Comparison of ENCODE assay signal across 1 cellular context in the genomic region with DNA sequence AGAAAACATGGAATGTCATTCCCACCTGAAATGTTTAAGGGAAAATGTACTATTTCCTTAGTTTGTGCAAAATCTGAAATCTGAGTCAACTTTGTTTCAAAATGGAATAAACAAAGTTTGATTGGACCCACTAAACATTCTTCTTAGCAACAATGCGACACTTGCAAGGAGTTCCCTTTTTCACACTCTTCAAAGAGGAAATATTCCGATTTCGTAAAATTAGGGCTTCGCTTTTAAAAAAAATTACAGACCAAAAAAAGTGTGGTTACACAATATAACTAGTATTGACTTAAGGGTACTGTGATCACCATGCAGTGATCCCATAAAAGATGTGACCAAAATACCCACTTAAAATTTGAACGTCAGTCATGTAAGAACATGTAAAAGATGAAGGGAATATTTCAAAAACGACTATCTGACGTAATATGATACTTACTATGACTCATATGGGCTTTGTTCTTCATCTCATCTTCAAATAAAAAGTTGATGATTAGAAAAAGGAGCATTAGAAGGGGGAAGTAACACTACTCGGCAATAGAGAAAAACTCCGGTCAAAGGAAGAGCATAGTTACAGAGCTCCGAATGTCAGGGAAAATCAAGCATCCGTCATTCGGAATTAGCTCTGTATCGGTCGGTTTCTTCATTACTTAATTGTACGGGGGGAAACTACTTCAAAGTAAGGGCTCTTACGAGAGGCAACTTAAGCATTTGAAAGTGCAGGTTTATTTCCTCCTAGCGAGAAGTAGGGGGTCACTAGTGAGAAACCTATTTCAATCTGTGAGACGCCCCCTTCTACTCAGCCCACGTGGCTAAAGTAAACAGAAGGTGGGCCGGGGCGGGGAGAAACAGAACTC.
A peak's percentile ranks its signal among the peaks of the same experiment; 100 is the strongest.
TF ChIP-seq lines count a peak whose summit lies in the region.

No MANE protein-coding gene starts in this region.

TF ChIP-seq in GM12878, 131 proteins besides CTCF, POLR2A, EP300 and RAD21 (continued from another document):
- TF ChIP-seq CUX1 (IDR thresholded peaks at IDR 0.05; ENCODE audit: insufficient replicate concordance, low read depth, low read length) (no peak), HDAC6 (IDR thresholded peaks at IDR 0.05; ENCODE audit: unreplicated experiment) (no peak), REST (IDR thresholded peaks at IDR 0.05; ENCODE audit: low read depth, low read length) (no peak), CREM (IDR thresholded peaks at IDR 0.05; ENCODE audit: low read depth) (peak; percentile 78), FOS (IDR thresholded peaks at IDR 0.05; ENCODE audit: borderline replicate concordance, extremely low read depth, insufficient read length) (no peak), ZNF274 (IDR thresholded peaks at IDR 0.05; ENCODE audit: insufficient read depth, insufficient read length) (no peak), HDGF (IDR thresholded peaks at IDR 0.05) (no peak), NFIC (IDR thresholded peaks at IDR 0.05; ENCODE audit: low read depth, low read length) (peak; percentile 58; the same call in 1 of the 2 replicates), CEBPB (IDR thresholded peaks at IDR 0.05; ENCODE audit: borderline replicate concordance in 1 of 2, low read depth in 2 of 2, low read length in 2 of 2) (peak in 1 of 2 experiments; percentile 64; a peak in 1 of 4 replicates), CBX5 (IDR thresholded peaks at IDR 0.05; ENCODE audit: low read depth) (no peak), MEF2A (IDR thresholded peaks at IDR 0.05; ENCODE audit: insufficient read depth, low read depth, low read length) (no peak), PAX5 (IDR thresholded peaks at IDR 0.05; ENCODE audit: borderline replicate concordance, low read depth, low read length) (no peak), CHD4 (IDR thresholded peaks at IDR 0.05) (no peak), CREB1 (IDR thresholded peaks at IDR 0.05; ENCODE audit: low read depth) (peak; percentile 90), SUPT20H (IDR thresholded peaks at IDR 0.05; ENCODE audit: borderline replicate concordance, control insufficient read depth, low read depth, low read length) (no peak), POLR2AphosphoS5 (IDR thresholded peaks at IDR 0.05; ENCODE audit: low read length) (no peak), SRF (IDR thresholded peaks at IDR 0.05; ENCODE audit: low read depth in 2 of 2, low read length in 2 of 2) (no peak), ZNF24 (IDR thresholded peaks at IDR 0.05) (no peak), TCF3 (IDR thresholded peaks at IDR 0.05; ENCODE audit: borderline replicate concordance, insufficient read depth, low read depth, low read length) (no peak), E2F4 (IDR thresholded peaks at IDR 0.05; ENCODE audit: low read depth, low read length) (no peak), CEBPZ (IDR thresholded peaks at IDR 0.05; ENCODE audit: low read depth, low read length) (no peak), ZNF207 (IDR thresholded peaks at IDR 0.05; ENCODE audit: borderline replicate concordance) (no peak), EGR1 (IDR thresholded peaks at IDR 0.05; ENCODE audit: borderline replicate concordance in 1 of 2, low read depth in 2 of 2, low read length in 2 of 2) (no peak), JUNB (IDR thresholded peaks at IDR 0.05) (peak; percentile 80), RELA (IDR thresholded peaks at IDR 0.05; ENCODE audit: borderline replicate concordance, partially characterized antibody) (no peak)
- TF ChIP-seq, protein P1, sequence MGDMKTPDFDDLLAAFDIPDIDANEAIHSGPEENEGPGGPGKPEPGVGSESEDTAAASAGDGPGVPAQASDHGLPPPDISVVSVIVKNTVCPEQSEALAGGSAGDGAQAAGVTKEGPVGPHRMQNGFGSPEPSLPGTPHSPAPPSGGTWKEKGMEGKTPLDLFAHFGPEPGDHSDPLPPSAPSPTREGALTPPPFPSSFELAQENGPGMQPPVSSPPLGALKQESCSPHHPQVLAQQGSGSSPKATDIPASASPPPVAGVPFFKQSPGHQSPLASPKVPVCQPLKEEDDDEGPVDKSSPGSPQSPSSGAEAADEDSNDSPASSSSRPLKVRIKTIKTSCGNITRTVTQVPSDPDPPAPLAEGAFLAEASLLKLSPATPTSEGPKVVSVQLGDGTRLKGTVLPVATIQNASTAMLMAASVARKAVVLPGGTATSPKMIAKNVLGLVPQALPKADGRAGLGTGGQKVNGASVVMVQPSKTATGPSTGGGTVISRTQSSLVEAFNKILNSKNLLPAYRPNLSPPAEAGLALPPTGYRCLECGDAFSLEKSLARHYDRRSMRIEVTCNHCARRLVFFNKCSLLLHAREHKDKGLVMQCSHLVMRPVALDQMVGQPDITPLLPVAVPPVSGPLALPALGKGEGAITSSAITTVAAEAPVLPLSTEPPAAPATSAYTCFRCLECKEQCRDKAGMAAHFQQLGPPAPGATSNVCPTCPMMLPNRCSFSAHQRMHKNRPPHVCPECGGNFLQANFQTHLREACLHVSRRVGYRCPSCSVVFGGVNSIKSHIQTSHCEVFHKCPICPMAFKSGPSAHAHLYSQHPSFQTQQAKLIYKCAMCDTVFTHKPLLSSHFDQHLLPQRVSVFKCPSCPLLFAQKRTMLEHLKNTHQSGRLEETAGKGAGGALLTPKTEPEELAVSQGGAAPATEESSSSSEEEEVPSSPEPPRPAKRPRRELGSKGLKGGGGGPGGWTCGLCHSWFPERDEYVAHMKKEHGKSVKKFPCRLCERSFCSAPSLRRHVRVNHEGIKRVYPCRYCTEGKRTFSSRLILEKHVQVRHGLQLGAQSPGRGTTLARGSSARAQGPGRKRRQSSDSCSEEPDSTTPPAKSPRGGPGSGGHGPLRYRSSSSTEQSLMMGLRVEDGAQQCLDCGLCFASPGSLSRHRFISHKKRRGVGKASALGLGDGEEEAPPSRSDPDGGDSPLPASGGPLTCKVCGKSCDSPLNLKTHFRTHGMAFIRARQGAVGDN (IDR thresholded peaks at IDR 0.05), result no peak
- TF ChIP-seq, protein P2, sequence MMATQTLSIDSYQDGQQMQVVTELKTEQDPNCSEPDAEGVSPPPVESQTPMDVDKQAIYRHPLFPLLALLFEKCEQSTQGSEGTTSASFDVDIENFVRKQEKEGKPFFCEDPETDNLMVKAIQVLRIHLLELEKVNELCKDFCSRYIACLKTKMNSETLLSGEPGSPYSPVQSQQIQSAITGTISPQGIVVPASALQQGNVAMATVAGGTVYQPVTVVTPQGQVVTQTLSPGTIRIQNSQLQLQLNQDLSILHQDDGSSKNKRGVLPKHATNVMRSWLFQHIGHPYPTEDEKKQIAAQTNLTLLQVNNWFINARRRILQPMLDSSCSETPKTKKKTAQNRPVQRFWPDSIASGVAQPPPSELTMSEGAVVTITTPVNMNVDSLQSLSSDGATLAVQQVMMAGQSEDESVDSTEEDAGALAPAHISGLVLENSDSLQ (IDR thresholded peaks at IDR 0.05), result peak; percentile 41; the same call in 1 of the 2 replicates
- TF ChIP-seq, protein P3, sequence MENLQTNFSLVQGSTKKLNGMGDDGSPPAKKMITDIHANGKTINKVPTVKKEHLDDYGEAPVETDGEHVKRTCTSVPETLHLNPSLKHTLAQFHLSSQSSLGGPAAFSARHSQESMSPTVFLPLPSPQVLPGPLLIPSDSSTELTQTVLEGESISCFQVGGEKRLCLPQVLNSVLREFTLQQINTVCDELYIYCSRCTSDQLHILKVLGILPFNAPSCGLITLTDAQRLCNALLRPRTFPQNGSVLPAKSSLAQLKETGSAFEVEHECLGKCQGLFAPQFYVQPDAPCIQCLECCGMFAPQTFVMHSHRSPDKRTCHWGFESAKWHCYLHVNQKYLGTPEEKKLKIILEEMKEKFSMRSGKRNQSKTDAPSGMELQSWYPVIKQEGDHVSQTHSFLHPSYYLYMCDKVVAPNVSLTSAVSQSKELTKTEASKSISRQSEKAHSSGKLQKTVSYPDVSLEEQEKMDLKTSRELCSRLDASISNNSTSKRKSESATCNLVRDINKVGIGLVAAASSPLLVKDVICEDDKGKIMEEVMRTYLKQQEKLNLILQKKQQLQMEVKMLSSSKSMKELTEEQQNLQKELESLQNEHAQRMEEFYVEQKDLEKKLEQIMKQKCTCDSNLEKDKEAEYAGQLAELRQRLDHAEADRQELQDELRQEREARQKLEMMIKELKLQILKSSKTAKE (IDR thresholded peaks at IDR 0.05; ENCODE audit: low read depth, poor library complexity, severe bottlenecking), result peak; percentile 17
